Comparison of ENCODE assay signal across 20 cellular contexts in the genomic region with DNA sequence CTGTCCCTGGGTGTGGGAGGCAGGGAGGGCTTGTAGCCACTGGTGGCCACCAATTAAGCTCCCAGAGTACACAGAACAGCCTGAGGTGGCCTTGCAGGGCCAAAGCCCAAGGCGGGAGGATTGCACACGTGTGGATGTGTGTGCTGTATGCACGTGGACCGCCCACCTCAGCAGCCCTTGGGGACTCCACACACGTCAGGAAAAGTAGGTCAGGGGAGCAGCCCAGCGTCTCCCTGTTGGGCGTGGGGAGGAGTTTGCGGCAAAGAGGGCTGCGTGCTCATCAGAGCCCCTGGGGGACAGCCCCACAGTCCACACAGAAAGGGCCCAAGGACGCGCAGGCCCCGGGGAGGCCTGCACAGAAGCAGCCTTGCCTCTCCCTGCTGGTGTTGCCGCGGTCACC. TPM values are rescaled to one million over a fixed set of nuclear protein-coding genes. Genes with fewer than 3 reads are reported as not detected.
A peak's percentile ranks its signal among the peaks of the same experiment; 100 is the strongest.
DNase-seq lines count a peak whose midpoint lies in the region; ATAC-seq and TF ChIP-seq lines count a peak whose summit lies in the region.
"Had no signal": no experiment of that assay in that cellular context is flagged by ENCODE, and none has a peak within 500 bp of the region (broad histone marks: within the 10 kb centered on the region; RNA-seq: fewer than 3 reads in every experiment).

No MANE protein-coding gene starts in this region.

- POLR2A ChIA-PET in HEK293T (lab: Yijun Ruan, JAX) = interaction anchor here (1.2 kb wide), 1 partner anchor 20 kb away, joined by 3 read pairs; a partner anchor contains a TSS

- CTCF ChIA-PET in HEK293T (lab: Yijun Ruan, JAX) = no interaction called here

- no peak overlapping the region for H3K27ac ChIP-seq in body of pancreas
- H3K27ac ChIP-seq: neural progenitor cell, testis had no signal

- no peaks in the 10 kb centered on the region for H3K9me3 Mint-ChIP-seq in activated T-cell treated with anti-CD3 and anti-CD28 coated beads, Interleukin-2, amount 50 U/mL, for 4 hours
- H3K9me3 Mint-ChIP-seq in effector memory CD8-positive, alpha-beta T cell = no peaks in the 10 kb centered on the region
- H3K9me3 Mint-ChIP-seq: HFFc6, mesothelial cell of epicardium, neural progenitor cell had no signal

- no peaks in the 10 kb centered on the region for H3K9me3 ChIP-seq in T-helper 17 cell (ENCODE audit: control insufficient read depth, low read length, poor library complexity, severe bottlenecking)
- H3K9me3 ChIP-seq in body of pancreas = no peaks in the 10 kb centered on the region
- H3K9me3 ChIP-seq: testis had no signal

- H3K4me3 Mint-ChIP-seq in activated T-cell treated with anti-CD3 and anti-CD28 coated beads, Interleukin-2, amount 50 U/mL, for 4 hours = no peak overlapping the region
- peak overlapping the region; percentile 71 for H3K4me3 Mint-ChIP-seq in T-helper 17 cell
- peak overlapping the region; percentile 72 to 85 for H3K4me3 Mint-ChIP-seq in effector memory CD8-positive, alpha-beta T cell
- H3K4me3 Mint-ChIP-seq: HFFc6, mesothelial cell of epicardium, neural progenitor cell had no signal

- no peak for TF ChIP-seq POLR2A in body of pancreas (IDR thresholded peaks at IDR 0.05)

- H3K36me3 ChIP-seq in body of pancreas (replicated peaks in 1 of 2; ENCODE audit: insufficient read depth in 1 of 2, low read depth in 2 of 2) = no peaks in the 10 kb centered on the region
- H3K36me3 ChIP-seq: neural progenitor cell had no signal

- H3K4me1 Mint-ChIP-seq in activated T-cell treated with anti-CD3 and anti-CD28 coated beads, Interleukin-2, amount 50 U/mL, for 4 hours (ENCODE audit: low read depth) = peaks cover 61% of the 10 kb centered on the region
- H3K4me1 Mint-ChIP-seq in T-helper 17 cell = peaks cover 43% of the 10 kb centered on the region
- H3K4me1 Mint-ChIP-seq in effector memory CD8-positive, alpha-beta T cell (ENCODE audit: low read depth in 2 of 2) = peaks cover 54% of the 10 kb centered on the region in 2 donors
- H3K4me1 Mint-ChIP-seq: mesothelial cell of epicardium, neural progenitor cell had no signal

- peak in 1 of 2 donors; percentile 39 for ATAC-seq in activated T-cell treated with anti-CD3 and anti-CD28 coated beads, Interleukin-2, amount 50 U/mL, for 4 hours
- ATAC-seq in T-helper 17 cell (peak; percentile 46), body of pancreas (no peak)
- ATAC-seq in effector memory CD8-positive, alpha-beta T cell (replicated peaks) = peak; percentile 37
- peak; percentile 57 for ATAC-seq in stimulated activated naive CD8-positive, alpha-beta T cell treated with anti-CD3 and anti-CD28 coated beads, Interleukin-15, Interleukin-2, amounts not matched to agents 100 U/mL and 50 U/mL, for 24 hours
- ATAC-seq: activated CD4-positive, CD25-positive, alpha-beta regulatory T cell treated with anti-CD3 and anti-CD28 coated beads, Interleukin-2, amount 50 U/mL, for 24 hours; SK-N-SH treated with all-trans-retinoic acid at 6 μM for 48 hours had no signal

- peaks cover 1% of the 10 kb centered on the region for H3K4me1 ChIP-seq in body of pancreas
- H3K4me1 ChIP-seq: neural progenitor cell had no signal

- 79 to 87% methylated on average over 11 to 12 of the region's 14 CpGs for WGBS in body of pancreas, 2 donors

- no peak for TF ChIP-seq CTCF in body of pancreas (IDR thresholded peaks at IDR 0.05)

- intact Hi-C loops in body of pancreas (cut with DNase I) = no loop called here

- H3K27me3 ChIP-seq in body of pancreas = no peaks in the 10 kb centered on the region
- H3K27me3 ChIP-seq: neural progenitor cell, testis had no signal

- peaks cover 1% of the 10 kb centered on the region for H3K36me3 Mint-ChIP-seq in activated T-cell treated with anti-CD3 and anti-CD28 coated beads, Interleukin-2, amount 50 U/mL, for 4 hours (ENCODE audit: insufficient read depth)
- peaks cover 5% of the 10 kb centered on the region for H3K36me3 Mint-ChIP-seq in T-helper 17 cell (ENCODE audit: low read depth)
- peaks cover 21% of the 10 kb centered on the region for H3K36me3 Mint-ChIP-seq in effector memory CD8-positive, alpha-beta T cell (ENCODE audit: insufficient read depth)

- DNase-seq in activated T-cell treated with anti-CD3 and anti-CD28 coated beads, Interleukin-2, amount 50 U/mL, for 4 hours = peak; percentile 39
- no peak for DNase-seq in activated T-cell treated with anti-CD3 and anti-CD28 coated beads, Interleukin-2, amount 50 U/mL, for 1 hour
- DNase-seq in T-helper 17 cell = no peak
- DNase-seq in effector memory CD8-positive, alpha-beta T cell = peak in 2 of 3 experiments; percentile 34 to 45
- DNase-seq in stimulated activated naive CD8-positive, alpha-beta T cell treated with anti-CD3 and anti-CD28 coated beads, Interleukin-15, Interleukin-2, amounts not matched to agents 100 U/mL and 50 U/mL, for 24 hours = peak; percentile 77
- no peak for DNase-seq in RPMI8226
- DNase-seq in HEK293T (ENCODE audit: extremely low spot score) = no peak
- DNase-seq in body of pancreas = no peak
- DNase-seq: ACHN; DMS53; HFFc6; NCI-H1417; NCI-H510A treated with DMSO at 0.1 percent for 48 hours; stimulated activated CD4-positive, alpha-beta T cell treated with anti-CD3 and anti-CD28 coated beads, Interleukin-2, amount 100 ng/mL, for 48 hours; testis had no signal

- peak overlapping the region; percentile 96 for H3K27ac Mint-ChIP-seq in T-helper 17 cell
- H3K27ac Mint-ChIP-seq in effector memory CD8-positive, alpha-beta T cell = peak overlapping the region; percentile 92 to 96
- H3K27ac Mint-ChIP-seq: HFFc6, mesothelial cell of epicardium had no signal

- H3K4me3 ChIP-seq in body of pancreas = no peak overlapping the region
- H3K4me3 ChIP-seq: neural progenitor cell, smooth muscle cell, testis had no signal

- no peaks in the 10 kb centered on the region for H3K27me3 Mint-ChIP-seq in activated T-cell treated with anti-CD3 and anti-CD28 coated beads, Interleukin-2, amount 50 U/mL, for 4 hours (ENCODE audit: low read depth)
- no peaks in the 10 kb centered on the region for H3K27me3 Mint-ChIP-seq in T-helper 17 cell
- H3K27me3 Mint-ChIP-seq in effector memory CD8-positive, alpha-beta T cell = no peaks in the 10 kb centered on the region

TF ChIP-seq in HEK293T, 16 proteins besides CTCF, POLR2A, EP300 and RAD21:
- TF ChIP-seq SP1 (IDR thresholded peaks at IDR 0.05) (no peak), NFRKB (IDR thresholded peaks at IDR 0.05) (no peak), BHLHE40 (IDR thresholded peaks at IDR 0.05; ENCODE audit: borderline replicate concordance) (no peak), TARDBP (IDR thresholded peaks at IDR 0.05) (no peak)

RNA-seq across cellular contexts. Expression of a gene that starts 19.6 kb away (rescaled TPM):
- total RNA-seq in activated T-cell treated with anti-CD3 and anti-CD28 coated beads, Interleukin-2, amount 50 U/mL, for 4 hours = 1 to 10 TPM; 1.4 to 1.5 (median 1.5) TPM
- total RNA-seq in T-helper 17 cell (10 to 100 TPM; 14.7 to 17.7 TPM), body of pancreas (1 to 10 TPM; 1.3 to 2.6 TPM)
- total RNA-seq: HFFc6 had no signal

RNA-seq across cellular contexts. Expression of a gene that starts 51.4 kb away (rescaled TPM):
- total RNA-seq in activated T-cell treated with anti-CD3 and anti-CD28 coated beads, Interleukin-2, amount 50 U/mL, for 4 hours = 1 to 10 TPM in 1 of 3 donors, under 1 TPM in 1, not detected in 1; 0.81 to 1.4 TPM
- total RNA-seq in T-helper 17 cell (1 to 10 TPM; 3.2 to 5.9 TPM), body of pancreas (10 to 100 TPM in 1 of 2 donors, not detected in 1; 13.8 TPM)

Comparison
In these comparisons a context has a peak if more than half of its experiments do, and no peak if none do; other contexts are left out.
1. DNase-seq: peak in activated T-cell treated with anti-CD3 and anti-CD28 coated beads, Interleukin-2, amount 50 U/mL, for 4 hours (single experiment), effector memory CD8-positive, alpha-beta T cell (2 of 3) and stimulated activated naive CD8-positive, alpha-beta T cell treated with anti-CD3 and anti-CD28 coated beads, Interleukin-15, Interleukin-2, amounts not matched to agents 100 U/mL and 50 U/mL, for 24 hours (single experiment); none in activated T-cell treated with anti-CD3 and anti-CD28 coated beads, Interleukin-2, amount 50 U/mL, for 1 hour (single experiment), T-helper 17 cell (0 of 3), RPMI8226 (single experiment), HEK293T (single experiment) and body of pancreas (0 of 4).
2. RNA of a gene that starts 19.6 kb away (total RNA-seq): 14.7 to 17.7 TPM in T-helper 17 cell; 1.3 to 2.6 TPM in body of pancreas and 1.4 to 1.5 TPM in activated T-cell treated with anti-CD3 and anti-CD28 coated beads, Interleukin-2, amount 50 U/mL, for 4 hours; every median in the first group is over 4 times any median in the second.